ENCODE assay signal across 7 cellular contexts in genomic region chr11:10302294-10302743, GRCh38. TPM values are rescaled to one million over a fixed set of nuclear protein-coding genes. Genes with fewer than 3 reads are reported as not detected.
DNase-seq lines count a peak whose midpoint lies in the region; ATAC-seq and TF ChIP-seq lines count a peak whose summit lies in the region.

No MANE protein-coding gene starts in this region.

- H3K27me3 ChIP-seq in heart right ventricle = peaks cover 0 to 16% (median 0%) of the 10 kb centered on the region in 7 donors
- peaks cover 0 to 7% (median 4%) of the 10 kb centered on the region in 3 donors for H3K27me3 ChIP-seq in skeletal muscle tissue (ENCODE audit: control insufficient read depth in 3 of 3, insufficient read depth in 3 of 3, low read length in 3 of 3)

- DNase-seq in HFFc6 (no peak), heart right ventricle (no peak), NCI-H128 (lab: John Stamatoyannopoulos, UW; ENCODE audit: unreplicated experiment) (no peak)

- no peak for TF ChIP-seq CTCF in HFFc6 (IDR thresholded peaks at IDR 0.05)
- no peak for TF ChIP-seq CTCF in WI38 (IDR thresholded peaks at IDR 0.05; ENCODE audit: low read depth, low read length)
- no peak for TF ChIP-seq CTCF in heart right ventricle (IDR thresholded peaks at IDR 0.05)

- H3K27ac Mint-ChIP-seq in HFFc6 = peak overlapping the region; percentile 99

- H3K36me3 ChIP-seq in heart right ventricle (peaks cover 0 to 13% (median 0%) of the 10 kb centered on the region in 9 donors), skeletal muscle tissue (ENCODE audit: control insufficient read depth in 3 of 3, insufficient read depth in 3 of 3, low read length in 3 of 3) (peaks cover 0 to 5% (median 0%) of the 10 kb centered on the region in 3 donors)

- peak overlapping the region; percentile 86 to 94 (median 89) for H3K9ac ChIP-seq in skeletal muscle tissue (ENCODE audit: low read depth in 1 of 3, low read length in 3 of 3)

- peaks cover 16% of the 10 kb centered on the region for H3K9me3 Mint-ChIP-seq in HFFc6

- H3K4me1 Mint-ChIP-seq in HFFc6 (ENCODE audit: low read depth) = peaks cover 43% of the 10 kb centered on the region

- peaks cover 15 to 49% (median 38%) of the 10 kb centered on the region in 9 donors for H3K4me1 ChIP-seq in heart right ventricle
- H3K4me1 ChIP-seq in skeletal muscle tissue (ENCODE audit: control insufficient read depth in 3 of 3, insufficient read depth in 3 of 3, low read length in 3 of 3) = peaks cover 33 to 41% (median 40%) of the 10 kb centered on the region in 3 donors

- no peaks in the 10 kb centered on the region for H3K9me3 ChIP-seq in heart right ventricle
- H3K9me3 ChIP-seq in skeletal muscle tissue (ENCODE audit: control insufficient read depth in 3 of 3, low read length in 3 of 3) = no peaks in the 10 kb centered on the region

- peak overlapping the region; percentile 98 for H3K4me3 Mint-ChIP-seq in HFFc6

- H3K27ac ChIP-seq in heart right ventricle (peak overlapping the region; percentile 73 to 92 (median 86)), skeletal muscle tissue (ENCODE audit: low read depth, low read length) (peak overlapping the region; percentile 84)

- peak in 4 of 8 donors; percentile 0 to 2 (median 1) for ATAC-seq in heart right ventricle
- no peak for ATAC-seq in GM19395 (IDR thresholded peaks at IDR 0.05; ENCODE audit: unreplicated experiment)
- no peak for ATAC-seq in HG03175 (IDR thresholded peaks at IDR 0.05; ENCODE audit: unreplicated experiment)

- H3K36me3 Mint-ChIP-seq in HFFc6 (ENCODE audit: low read depth) = peaks cover 57% of the 10 kb centered on the region

- 31 to 39% methylated on average over 13 of the region's 13 CpGs for WGBS in heart right ventricle, 2 donors

- H3K27me3 Mint-ChIP-seq in HFFc6 (ENCODE audit: insufficient read depth) = peaks cover 24% of the 10 kb centered on the region

- peak overlapping the region; percentile 100 for H3K4me3 ChIP-seq in WI38 (ENCODE audit: low read depth, low read length)
- H3K4me3 ChIP-seq in heart right ventricle = peak overlapping the region; percentile 59 to 89 (median 76)
- peak overlapping the region; percentile 96 to 99 (median 98) for H3K4me3 ChIP-seq in skeletal muscle tissue (ENCODE audit: low read length in 3 of 3)

- intact Hi-C loops in heart right ventricle (cut with DNase I) = loop anchor here in 7 of 10 donors (10.0 kb wide), 6 partner anchors 62 to 688 kb away; no protein-coding TSS in a partner anchor

RNA-seq across cellular contexts. Expression of gene ADM, which starts 2.6 kb away (rescaled TPM):
- 100 to 1,000 TPM; 219 to 346 (median 321) TPM for total RNA-seq in HFFc6 (2021; fragmentation: NEBNext Ultra II Directional; extraction: Animal tissue kit (Norgen Biotek cat#: 25700))
- total RNA-seq in heart right ventricle = 10 to 100 TPM in 5 of 10 donors, 1 to 10 TPM in 5; 5.1 to 63.7 (median 9.6) TPM
- polyA plus RNA-seq in heart right ventricle = 10 to 100 TPM; 23.6 to 57.1 TPM
- total RNA-seq in skeletal muscle tissue = 28.2 TPM

RNA-seq across cellular contexts. Expression of gene SBF2, which starts 8.3 kb away (rescaled TPM):
- total RNA-seq in HFFc6 (2021; fragmentation: NEBNext Ultra II Directional; extraction: Animal tissue kit (Norgen Biotek cat#: 25700)) = 10 to 100 TPM; 25.2 to 36.0 (median 30.7) TPM
- 10 to 100 TPM; 16.2 to 27.1 (median 21.2) TPM for total RNA-seq in heart right ventricle
- 10 to 100 TPM in 1 of 2 donors, 1 to 10 TPM in 1; 8.9 to 22.2 TPM for polyA plus RNA-seq in heart right ventricle
- total RNA-seq in skeletal muscle tissue = 34.4 TPM
